19 cellular contexts compared by ENCODE assay signal in genomic region chr17:16374539-16374938, GRCh38. TPM values are rescaled to one million over a fixed set of nuclear protein-coding genes. Genes with fewer than 3 reads are reported as not detected.
DNase-seq lines count a peak whose midpoint lies in the region; ATAC-seq and TF ChIP-seq lines count a peak whose summit lies in the region.
"Had no signal": no experiment of that assay in that cellular context is flagged by ENCODE, and none has a peak within 500 bp of the region (broad histone marks: within the 10 kb centered on the region; RNA-seq: fewer than 3 reads in every experiment).

No MANE protein-coding gene starts in this region.

- ATAC-seq in mucosa of descending colon, result peak; percentile 61
- no peak for ATAC-seq in psoas muscle
- no peak for ATAC-seq in HG03108 (IDR thresholded peaks at IDR 0.05; ENCODE audit: unreplicated experiment)
- ATAC-seq in natural killer cell treated with Interleukin-12 subunit alpha and Interleukin-12 subunit beta and Interleukin-15 and Interleukin-18, amount 100 ng/mL, for 72 hours, result no peak
- ATAC-seq: A549, GM23338 had no signal

- H3K4me3 ChIP-seq in breast epithelium (no peak overlapping the region), mucosa of descending colon (no peak overlapping the region), psoas muscle (no peak overlapping the region), vagina (no peak overlapping the region)
- H3K4me3 ChIP-seq: A549, GM23338 had no signal

- no peaks in the 10 kb centered on the region for H3K36me3 Mint-ChIP-seq in MCF 10A (ENCODE audit: insufficient read depth, unreplicated experiment)
- no peaks in the 10 kb centered on the region for H3K36me3 Mint-ChIP-seq in natural killer cell treated with Interleukin-12 subunit alpha and Interleukin-12 subunit beta and Interleukin-15 and Interleukin-18, amount 100 ng/mL, for 72 hours

- 90 to 91% (median 90%) methylated on average over 12 of the region's 12 CpGs for WGBS in psoas muscle, 3 donors

- H3K4me1 Mint-ChIP-seq in MCF 10A (ENCODE audit: insufficient read depth, unreplicated experiment), result peaks cover 26% of the 10 kb centered on the region
- H3K4me1 Mint-ChIP-seq in natural killer cell treated with Interleukin-12 subunit alpha and Interleukin-12 subunit beta and Interleukin-15 and Interleukin-18, amount 100 ng/mL, for 72 hours (ENCODE audit: low read depth in 2 of 2), result no peaks in the 10 kb centered on the region

- no peak overlapping the region for H3K4me3 Mint-ChIP-seq in MCF 10A (ENCODE audit: unreplicated experiment)
- no peak overlapping the region for H3K4me3 Mint-ChIP-seq in natural killer cell treated with Interleukin-12 subunit alpha and Interleukin-12 subunit beta and Interleukin-15 and Interleukin-18, amount 100 ng/mL, for 72 hours
- H3K4me3 Mint-ChIP-seq: CD4-positive, alpha-beta T cell; GM23338 had no signal

- H3K27me3 Mint-ChIP-seq in MCF 10A (ENCODE audit: insufficient read depth, unreplicated experiment), result no peaks in the 10 kb centered on the region
- H3K27me3 Mint-ChIP-seq in natural killer cell treated with Interleukin-12 subunit alpha and Interleukin-12 subunit beta and Interleukin-15 and Interleukin-18, amount 100 ng/mL, for 72 hours, result no peaks in the 10 kb centered on the region
- H3K27me3 Mint-ChIP-seq: CD4-positive, alpha-beta T cell had no signal

- no peak for TF ChIP-seq POLR2A in breast epithelium (IDR thresholded peaks at IDR 0.05)
- TF ChIP-seq POLR2A in vagina (IDR thresholded peaks at IDR 0.05), result no peak

- H3K4me1 ChIP-seq in breast epithelium (no peaks in the 10 kb centered on the region), mucosa of descending colon (ENCODE audit: low read depth) (peaks cover 22% of the 10 kb centered on the region), psoas muscle (peaks cover 24% of the 10 kb centered on the region), vagina (peaks cover 7% of the 10 kb centered on the region)
- H3K4me1 ChIP-seq: Caco-2 had no signal

- H3K9me3 ChIP-seq in breast epithelium, result no peaks in the 10 kb centered on the region
- H3K9me3 ChIP-seq in mucosa of descending colon, result no peaks in the 10 kb centered on the region
- no peaks in the 10 kb centered on the region for H3K9me3 ChIP-seq in psoas muscle
- no peaks in the 10 kb centered on the region for H3K9me3 ChIP-seq in vagina
- H3K9me3 ChIP-seq: A549, Caco-2 had no signal

- no peak for TF ChIP-seq CTCF in MCF 10A (IDR thresholded peaks at IDR 0.05; ENCODE audit: unreplicated experiment)
- TF ChIP-seq CTCF in breast epithelium (IDR thresholded peaks at IDR 0.05), result no peak
- TF ChIP-seq CTCF in mucosa of descending colon (IDR thresholded peaks at IDR 0.05), result no peak
- TF ChIP-seq CTCF in psoas muscle (IDR thresholded peaks at IDR 0.05), result no peak
- no peak for TF ChIP-seq CTCF in vagina (IDR thresholded peaks at IDR 0.05)

- peak overlapping the region; percentile 67 for H3K27ac Mint-ChIP-seq in MCF 10A (ENCODE audit: low read depth, unreplicated experiment)
- no peak overlapping the region for H3K27ac Mint-ChIP-seq in natural killer cell treated with Interleukin-12 subunit alpha and Interleukin-12 subunit beta and Interleukin-15 and Interleukin-18, amount 100 ng/mL, for 72 hours
- H3K27ac Mint-ChIP-seq: CD4-positive, alpha-beta T cell; GM23338 had no signal

- H3K27ac ChIP-seq in breast epithelium (no peak overlapping the region), psoas muscle (peak overlapping the region; percentile 88), vagina (peak overlapping the region; percentile 9)
- H3K27ac ChIP-seq: 22Rv1, A549, C4-2B had no signal

- H3K27me3 ChIP-seq in breast epithelium, result no peaks in the 10 kb centered on the region
- no peaks in the 10 kb centered on the region for H3K27me3 ChIP-seq in psoas muscle (ENCODE audit: insufficient read depth in 3 of 3, low read length in 2 of 3)
- H3K27me3 ChIP-seq in vagina, result no peaks in the 10 kb centered on the region

- DNase-seq in MCF 10A (ENCODE audit: unreplicated experiment) (no peak), breast epithelium (ENCODE audit: low spot score in 2 of 2) (no peak), mucosa of descending colon (peak in 2 of 3 donors; percentile 28 to 42), psoas muscle (no peak), vagina (ENCODE audit: extremely low spot score in 2 of 2) (no peak), UCSD-AML1 (lab: John Stamatoyannopoulos, UW; ENCODE audit: unreplicated experiment) (no peak)
- DNase-seq in natural killer cell treated with Interleukin-12 subunit alpha and Interleukin-12 subunit beta and Interleukin-15 and Interleukin-18, amount 100 ng/mL, for 72 hours (ENCODE audit: low spot score), result no peak
- DNase-seq: AML-193; Caco-2; CD4-positive, alpha-beta T cell; DMS79; GDM1; H7 had no signal

- intact Hi-C loops in MCF 10A (cut with micrococcal nuclease) (no loop called here), breast epithelium (cut with DNase I; ENCODE audit: low total_unique reads) (no loop called here), mucosa of descending colon (cut with DNase I, micrococcal nuclease) (no loop called here), psoas muscle (cut with DNase I) (no loop called here), vagina (cut with DNase I) (no loop called here)

- no peaks in the 10 kb centered on the region for H3K36me3 ChIP-seq in breast epithelium
- H3K36me3 ChIP-seq in mucosa of descending colon (ENCODE audit: low read depth), result no peaks in the 10 kb centered on the region
- H3K36me3 ChIP-seq in psoas muscle (ENCODE audit: insufficient read depth in 1 of 2, low read depth in 1 of 2), result no peaks in the 10 kb centered on the region
- no peaks in the 10 kb centered on the region for H3K36me3 ChIP-seq in vagina

- POLR2A ChIA-PET in MCF 10A (lab: Yijun Ruan, JAX), result interaction anchor here (0.9 to 4.0 kb wide), 6 partner anchors 8 to 278 kb away, joined by 3 to 36 read pairs (median 4); partner anchors contain the start of gene PIGL

- BruUV-seq in MCF 10A (replicated peaks; lab: Mats Ljungman, UMichigan), result no TSS peak

- CTCF ChIA-PET in MCF 10A (lab: Yijun Ruan, JAX), result interaction anchor here (0.6 to 8.0 kb wide), 5 partner anchors 10 to 164 kb away, joined by 3 to 64 read pairs (median 4); no protein-coding TSS in a partner anchor

- H3K9me3 Mint-ChIP-seq in MCF 10A (ENCODE audit: unreplicated experiment), result no peaks in the 10 kb centered on the region
- no peaks in the 10 kb centered on the region for H3K9me3 Mint-ChIP-seq in natural killer cell treated with Interleukin-12 subunit alpha and Interleukin-12 subunit beta and Interleukin-15 and Interleukin-18, amount 100 ng/mL, for 72 hours
- H3K9me3 Mint-ChIP-seq: CD4-positive, alpha-beta T cell; GM23338 had no signal

RNA-seq across cellular contexts. Expression of gene UBB, which starts 6.4 kb away (rescaled TPM):
- total RNA-seq in MCF 10A (2022), result 626 and 729 TPM in 2 replicates
- 100 to 1,000 TPM; 735 to 835 (median 828) TPM for total RNA-seq in breast epithelium
- 1,000 to 10,000 TPM; 1,560 to 1,757 (median 1,606) TPM for total RNA-seq in mucosa of descending colon
- total RNA-seq in psoas muscle, result 1,000 to 10,000 TPM; 1,704 to 3,203 (median 2,212) TPM
- 1,000 to 10,000 TPM in 2 of 3 donors, 100 to 1,000 TPM in 1; 700 to 1,893 (median 1,030) TPM for polyA plus RNA-seq in psoas muscle
- total RNA-seq in vagina, result 625 TPM
- 1,000 to 10,000 TPM; 1,085 to 1,889 TPM for total RNA-seq in natural killer cell treated with Interleukin-12 subunit alpha and Interleukin-12 subunit beta and Interleukin-15 and Interleukin-18, amount 100 ng/mL, for 72 hours

RNA-seq across cellular contexts. Expression of gene CENPV, which starts 21.3 kb away (rescaled TPM):
- 22.4 and 27.7 TPM in 2 replicates for total RNA-seq in MCF 10A (2022)
- 10 to 100 TPM in 2 of 3 donors, 1 to 10 TPM in 1; 4.3 to 25.9 (median 13.5) TPM for total RNA-seq in breast epithelium
- total RNA-seq in mucosa of descending colon, result 10 to 100 TPM; 26.9 to 91.5 (median 50.1) TPM
- 10 to 100 TPM; 29.6 to 44.3 (median 34.1) TPM for total RNA-seq in psoas muscle
- 10 to 100 TPM; 36.5 to 68.3 (median 42.6) TPM for polyA plus RNA-seq in psoas muscle
- 4.2 TPM for total RNA-seq in vagina
- total RNA-seq in natural killer cell treated with Interleukin-12 subunit alpha and Interleukin-12 subunit beta and Interleukin-15 and Interleukin-18, amount 100 ng/mL, for 72 hours, result 10 to 100 TPM; 24.7 to 71.1 TPM

RNA-seq across cellular contexts. Expression of gene TRPV2, which starts 40.8 kb away (rescaled TPM):
- total RNA-seq in MCF 10A (2022), result not detected in 2 replicates
- total RNA-seq in breast epithelium, result 10 to 100 TPM in 2 of 3 donors, 1 to 10 TPM in 1; 6.6 to 14.2 (median 11.3) TPM
- total RNA-seq in mucosa of descending colon, result 10 to 100 TPM in 2 of 3 donors, 1 to 10 TPM in 1; 4.8 to 15.2 (median 13.3) TPM
- total RNA-seq in psoas muscle, result 10 to 100 TPM in 1 of 4 donors, 1 to 10 TPM in 3; 3.9 to 10.3 (median 6.7) TPM
- 1 to 10 TPM; 1.6 to 3.8 (median 3.4) TPM for polyA plus RNA-seq in psoas muscle
- 22.3 TPM for total RNA-seq in vagina
- total RNA-seq in natural killer cell treated with Interleukin-12 subunit alpha and Interleukin-12 subunit beta and Interleukin-15 and Interleukin-18, amount 100 ng/mL, for 72 hours, result 100 to 1,000 TPM in 1 of 2 donors, 10 to 100 TPM in 1; 83.8 to 125 TPM
- total RNA-seq: HT-29 had no signal

Comparison
In these comparisons a context has a peak if more than half of its experiments do, and no peak if none do; other contexts are left out.
1. DNase-seq: peak in mucosa of descending colon (2 of 3); none in MCF 10A (single experiment), breast epithelium (0 of 2), psoas muscle (0 of 2), vagina (0 of 2), UCSD-AML1 (single experiment) and natural killer cell treated with Interleukin-12 subunit alpha and Interleukin-12 subunit beta and Interleukin-15 and Interleukin-18, amount 100 ng/mL, for 72 hours (single experiment).
2. H3K27ac ChIP-seq: peak in psoas muscle (single experiment) and vagina (single experiment); none in breast epithelium (0 of 2).